ENCODE assay signal across 8 cellular contexts in genomic region chr7:16644987-16645592, GRCh38. TPM values are rescaled to one million over a fixed set of nuclear protein-coding genes. Genes with fewer than 3 reads are reported as not detected.
DNase-seq lines count a peak whose midpoint lies in the region; TF ChIP-seq lines count a peak whose summit lies in the region.

No MANE protein-coding gene starts in this region.

- peak overlapping the region; percentile 97 for H3K4me3 Mint-ChIP-seq in activated naive CD4-positive, alpha-beta T cell treated with anti-CD3 and anti-CD28 coated beads for 36 hours

- CTCF ChIA-PET in activated naive CD4-positive, alpha-beta T cell treated with anti-CD3 and anti-CD28 coated beads for 36 hours (lab: Charles Lee), result interaction anchor here (0.9 to 1.0 kb wide), 2 partner anchors 17 to 24 kb away, joined by 3 read pairs; no protein-coding TSS in a partner anchor

- TF ChIP-seq CTCF in LNCaP clone FGC (IDR thresholded peaks at IDR 0.05; ENCODE audit: control insufficient read depth, extremely low read depth, insufficient read depth), result no peak

- H3K27ac ChIP-seq in adipose tissue (ENCODE audit: low read depth, low read length) (peak overlapping the region; percentile 7), iPS DF 6.9 (ENCODE audit: low read length) (no peak overlapping the region), skin epidermis (peak overlapping the region; percentile 65 to 100 (median 96))

- peak overlapping the region; percentile 89 for H3K4me3 ChIP-seq in LNCaP clone FGC (ENCODE audit: low read depth, low read length)
- H3K4me3 ChIP-seq in iPS DF 6.9 (ENCODE audit: low read length), result peak overlapping the region; percentile 96; the same call in 1 of the 2 replicates
- H3K4me3 ChIP-seq in skin epidermis, result peak overlapping the region; percentile 64 to 96 (median 78)

- no peaks in the 10 kb centered on the region for H3K9me3 ChIP-seq in iPS DF 6.9 (ENCODE audit: control insufficient read depth, insufficient read depth, low read length)

- H3K4me1 ChIP-seq in iPS DF 6.9 (ENCODE audit: control insufficient read depth, insufficient read depth, low read length), result no peaks in the 10 kb centered on the region

- peaks cover 2% of the 10 kb centered on the region; the same call in 1 of the 2 replicates for H3K27me3 ChIP-seq in iPS DF 6.9 (ENCODE audit: control insufficient read depth, insufficient read depth, low read length)

- peak; percentile 17 for DNase-seq in activated naive CD4-positive, alpha-beta T cell treated with anti-CD3 and anti-CD28 coated beads for 36 hours
- no peak for DNase-seq in activated naive CD4-positive, alpha-beta T cell treated with Interleukin-2 at 50 U/mL for 16 hours
- DNase-seq in LNCaP clone FGC (ENCODE audit: low read depth), result no peak
- DNase-seq in iPS DF 6.9 (ENCODE audit: low read depth, low spot score), result no peak
- no peak for DNase-seq in DMS 273 treated with DMSO at 0.1 percent for 48 hours (lab: John Stamatoyannopoulos, UW)
- no peak for DNase-seq in DMS79 (lab: John Stamatoyannopoulos, UW)

- 0 to 1% (median 1%) methylated on average over 35 to 36 of the region's 36 CpGs for WGBS in adipose tissue, 3 donors
- no CpG with 5 or more reads among the region's 36 CpGs for WGBS in iPS DF 6.9 (ENCODE audit: insufficient coverage, insufficient read length)

- H3K36me3 ChIP-seq in iPS DF 6.9 (ENCODE audit: control insufficient read depth, insufficient read depth, low read length), result no peaks in the 10 kb centered on the region

- intact Hi-C loops in activated naive CD4-positive, alpha-beta T cell treated with anti-CD3 and anti-CD28 coated beads for 36 hours (cut with micrococcal nuclease), result loop anchor here (1.0 to 5.0 kb wide), 4 partner anchors 25 to 512 kb away; no protein-coding TSS in a partner anchor

- peaks cover 11% of the 10 kb centered on the region for H3K36me3 Mint-ChIP-seq in activated naive CD4-positive, alpha-beta T cell treated with anti-CD3 and anti-CD28 coated beads for 36 hours (ENCODE audit: low read depth)

- peak overlapping the region; percentile 95 for H3K27ac Mint-ChIP-seq in activated naive CD4-positive, alpha-beta T cell treated with anti-CD3 and anti-CD28 coated beads for 36 hours

- peaks cover 48% of the 10 kb centered on the region for H3K4me1 Mint-ChIP-seq in activated naive CD4-positive, alpha-beta T cell treated with anti-CD3 and anti-CD28 coated beads for 36 hours (ENCODE audit: low read depth)

- no peaks in the 10 kb centered on the region for H3K9me3 Mint-ChIP-seq in activated naive CD4-positive, alpha-beta T cell treated with anti-CD3 and anti-CD28 coated beads for 36 hours

- H3K27me3 Mint-ChIP-seq in activated naive CD4-positive, alpha-beta T cell treated with anti-CD3 and anti-CD28 coated beads for 36 hours (ENCODE audit: low read depth), result no peaks in the 10 kb centered on the region

RNA-seq across cellular contexts. Expression of gene ANKMY2, which starts 0.5 kb away (rescaled TPM):
- 1 to 10 TPM; 4.6 to 4.7 TPM for total RNA-seq in activated naive CD4-positive, alpha-beta T cell treated with anti-CD3 and anti-CD28 coated beads for 36 hours
- 10 to 100 TPM in 1 of 3 donors, 1 to 10 TPM in 2; 6.0 to 12.9 (median 8.5) TPM for polyA plus RNA-seq in adipose tissue

RNA-seq across cellular contexts. Expression of gene BZW2, which starts 0.9 kb away (rescaled TPM):
- 100 to 1,000 TPM; 118 to 122 TPM for total RNA-seq in activated naive CD4-positive, alpha-beta T cell treated with anti-CD3 and anti-CD28 coated beads for 36 hours
- 10 to 100 TPM; 25.5 to 42.8 (median 30.4) TPM for polyA plus RNA-seq in adipose tissue
